In the genomic region with DNA sequence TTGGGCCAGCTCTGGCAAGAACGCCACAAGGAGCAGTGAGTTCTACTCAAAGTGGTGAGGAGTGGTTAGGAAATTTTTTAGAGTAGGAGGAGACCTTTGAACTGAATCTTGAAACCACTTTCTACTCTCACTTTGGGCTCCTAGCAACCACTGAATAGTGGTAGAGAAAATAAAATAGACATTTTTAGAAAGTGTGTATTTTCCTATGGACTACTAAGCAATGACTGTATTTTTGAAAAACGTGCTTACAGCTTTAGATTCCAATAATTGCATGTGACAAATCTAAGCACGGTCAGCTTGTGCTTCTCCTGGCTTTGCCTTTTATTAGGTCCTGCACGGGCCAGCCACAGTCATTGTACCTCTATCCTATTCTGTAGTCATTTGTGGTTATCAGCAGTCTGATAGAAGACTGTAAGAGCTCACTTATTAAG, we compare ENCODE assay signal across 12 cellular contexts. TPM values are rescaled to one million over a fixed set of nuclear protein-coding genes. Genes with fewer than 3 reads are reported as not detected.
DNase-seq lines count a peak whose midpoint lies in the region; ATAC-seq, FAIRE-seq and TF ChIP-seq lines count a peak whose summit lies in the region.
"Had no signal": no experiment of that assay in that cellular context is flagged by ENCODE, and none has a peak within 500 bp of the region (broad histone marks: within the 10 kb centered on the region; RNA-seq: fewer than 3 reads in every experiment).

No MANE protein-coding gene starts in this region.

- H4K91ac ChIP-seq in mesenchymal stem cell (ENCODE audit: low read length) = no peak overlapping the region

- H2BK15ac ChIP-seq in mesenchymal stem cell (ENCODE audit: low read depth, poor library complexity, severe bottlenecking) = no peak overlapping the region

- no peak overlapping the region for H3K4me2 ChIP-seq in mesenchymal stem cell (ENCODE audit: low read length, poor library complexity, severe bottlenecking)
- H3K4me2 ChIP-seq in HepG2 (ENCODE audit: low read depth, low read length) = no peak overlapping the region
- H3K4me2 ChIP-seq: PC-9 had no signal

- in situ Hi-C loops in HepG2 (cut with HindIII; ENCODE audit: extremely low pct_ligation_motif_present, low pct_unique_long_range_greater_than_20kb) = no loop called here

- TF ChIP-seq EP300 in HepG2 (IDR thresholded peaks at IDR 0.05; ENCODE audit: low read depth in 2 of 2, low read length in 2 of 2) (no peak), HepG2 (CRISPR knock-in tag; IDR thresholded peaks at IDR 0.05; ENCODE audit: borderline replicate concordance) (no peak)

- H3K27ac ChIP-seq in mesenchymal stem cell (ENCODE audit: low read length, poor library complexity, severe bottlenecking) = no peak overlapping the region
- no peak overlapping the region for H3K27ac ChIP-seq in HepG2 (ENCODE audit: extremely low read length, insufficient read depth, low read length)
- H3K27ac ChIP-seq: PC-9 had no signal

- no peak overlapping the region for H2BK120ac ChIP-seq in mesenchymal stem cell (ENCODE audit: low read depth, low read length)

- H3K36me3 ChIP-seq in mesenchymal stem cell (ENCODE audit: control insufficient read depth in 1 of 2, insufficient read depth in 2 of 2, low read depth in 1 of 2, low read length in 2 of 2) = no peaks in the 10 kb centered on the region
- H3K36me3 ChIP-seq in HepG2 (replicated peaks in 1 of 2; ENCODE audit: control insufficient read depth in 1 of 2, insufficient read depth in 2 of 2, low read length in 2 of 2) = no peaks in the 10 kb centered on the region

- H3K4me3 ChIP-seq in mesenchymal stem cell (ENCODE audit: insufficient read depth in 1 of 2, low read depth in 1 of 2, low read length in 2 of 2) (no peak overlapping the region), HepG2 (replicated peaks in 1 of 3; ENCODE audit: insufficient read depth in 1 of 3, low read depth in 2 of 3, low read length in 3 of 3) (no peak overlapping the region)
- H3K4me3 ChIP-seq: PC-9 had no signal

- WGBS in mesenchymal stem cell = 74% methylated on average over 4 of the region's 4 CpGs
- WGBS in HepG2 (ENCODE audit: low lambda C conversion rate) = 69% methylated on average over 4 of the region's 4 CpGs

- no peak overlapping the region for H3K14ac ChIP-seq in mesenchymal stem cell (ENCODE audit: low read length in 2 of 2)

- no peak overlapping the region for H2AK5ac ChIP-seq in mesenchymal stem cell (ENCODE audit: low read length, severe bottlenecking)

- TF ChIP-seq POLR2A in HepG2 (IDR thresholded peaks at IDR 0.05; ENCODE audit: insufficient read depth in 1 of 2, low read depth in 2 of 2, low read length in 2 of 2) = no peak

- intact Hi-C loops in HepG2 (cut with micrococcal nuclease; ENCODE audit: unreplicated experiment) = no loop called here

- H3K23ac ChIP-seq in mesenchymal stem cell (ENCODE audit: low read length in 2 of 2) = no peak overlapping the region

- H3K9ac ChIP-seq in mesenchymal stem cell (ENCODE audit: low read length) (peak overlapping the region; percentile 68), HepG2 (ENCODE audit: insufficient read depth, low read depth, low read length) (no peak overlapping the region)

- H3K27me3 ChIP-seq in mesenchymal stem cell (ENCODE audit: control insufficient read depth in 1 of 2, insufficient read depth in 1 of 2, low read length in 2 of 2) (no peaks in the 10 kb centered on the region), HepG2 (ENCODE audit: control insufficient read depth in 1 of 2, insufficient read depth in 2 of 2, low read length in 2 of 2) (no peaks in the 10 kb centered on the region)

- no peaks in the 10 kb centered on the region for H3K79me2 ChIP-seq in HepG2 (ENCODE audit: insufficient read depth, low read length)

- TF ChIP-seq RAD21 in HepG2 (CRISPR knock-in tag; IDR thresholded peaks at IDR 0.05) = no peak

- H2BK5ac ChIP-seq in mesenchymal stem cell (ENCODE audit: low read depth, low read length, poor library complexity, severe bottlenecking) = no peak overlapping the region

- peak overlapping the region in 1 of 2 experiments; percentile 23 for H2BK12ac ChIP-seq in mesenchymal stem cell (ENCODE audit: low read length in 2 of 2)

- H3K4me1 ChIP-seq in mesenchymal stem cell (ENCODE audit: control insufficient read depth, insufficient read depth, low read depth, low read length) (no peaks in the 10 kb centered on the region), HepG2 (ENCODE audit: insufficient read depth, low read length) (peaks cover 23% of the 10 kb centered on the region)

- peak; percentile 52 for ATAC-seq in GM21390 (IDR thresholded peaks at IDR 0.05; ENCODE audit: unreplicated experiment)
- peak; percentile 69 for ATAC-seq in HG03442 (IDR thresholded peaks at IDR 0.05; ENCODE audit: unreplicated experiment)
- ATAC-seq in HepG2 = no peak
- no peak for ATAC-seq in HG02970 (IDR thresholded peaks at IDR 0.05; ENCODE audit: low FRiP score, unreplicated experiment)

- POLR2A ChIA-PET in HepG2 (lab: Yijun Ruan, JAX) = interaction anchor here (1.5 kb wide), 1 partner anchor 10 kb away, joined by 3 read pairs; no protein-coding TSS in a partner anchor

- H3K4ac ChIP-seq in mesenchymal stem cell (ENCODE audit: low read depth in 1 of 2, low read length in 2 of 2) = no peak overlapping the region

- no peaks in the 10 kb centered on the region for H4K20me1 ChIP-seq in HepG2 (ENCODE audit: insufficient read depth, low read length)

- H3K9me3 ChIP-seq in mesenchymal stem cell (ENCODE audit: control insufficient read depth, low read length) = no peaks in the 10 kb centered on the region
- H3K9me3 ChIP-seq in HepG2 (ENCODE audit: low read length) = no peaks in the 10 kb centered on the region

- H3K79me1 ChIP-seq in mesenchymal stem cell (replicated peaks; ENCODE audit: low read length, poor library complexity, severe bottlenecking) = no peaks in the 10 kb centered on the region

- no peak overlapping the region for H4K8ac ChIP-seq in mesenchymal stem cell (ENCODE audit: low read length)

- no peak for TF ChIP-seq CTCF in HepG2 (CRISPR knock-in tag; IDR thresholded peaks at IDR 0.05)

- CTCF ChIA-PET in HepG2 (lab: Yijun Ruan, JAX; ENCODE audit: low intra/inter-chr PET ratio, low total read pairs) = no interaction called here

- no peak overlapping the region for H3K18ac ChIP-seq in mesenchymal stem cell (ENCODE audit: low read depth in 1 of 2, low read length in 2 of 2)

- FAIRE-seq in GM18507 (lab: Jason Lieb, UNC) (peak; percentile 73), HepG2 (lab: Jason Lieb, UNC) (no peak)
- FAIRE-seq: islet of Langerhans had no signal

- BruUV-seq in HepG2 (replicated peaks; lab: Mats Ljungman, UMichigan) = no TSS peak

- DNase-seq in GM18507 (ENCODE audit: extremely low spot score, insufficient read length, low read depth) = no peak
- peak; percentile 23 for DNase-seq in mesenchymal stem cell
- no peak for DNase-seq in HepG2 (ENCODE audit: low spot score)
- DNase-seq in NCI-H345 (lab: John Stamatoyannopoulos, UW) = no peak
- DNase-seq in NCI-H187 (lab: John Stamatoyannopoulos, UW) = no peak
- DNase-seq: NCI-H1417, PC-9 had no signal

- H2AFZ ChIP-seq in mesenchymal stem cell (ENCODE audit: low read depth, low read length) (no peak overlapping the region), HepG2 (ENCODE audit: low read length) (no peak overlapping the region)
- H2AFZ ChIP-seq: PC-9 had no signal

RNA-seq across cellular contexts. Expression of a gene that starts 8.7 kb away (rescaled TPM):
- polyA plus RNA-seq in mesenchymal stem cell (2013, experiment 1 of 2) = 41.2 TPM
- 43.6 TPM for polyA plus RNA-seq in mesenchymal stem cell (2013, experiment 2 of 2)
- total RNA-seq in HepG2 (2016; rRNA removed; fragmentation: Illumina TruSeq; extraction: Trizol) = 48.9 and 82.8 TPM in 2 replicates
- 8.4 and 9.4 TPM in 2 replicates for total RNA-seq in HepG2 (2016; cell fraction: cytosol; rRNA removed; fragmentation: Illumina TruSeq; extraction: Trizol; ENCODE audit: low read depth)
- 45.8 and 85.1 TPM in 2 replicates for total RNA-seq in HepG2 (2016; cell fraction: insoluble cytoplasmic fraction; rRNA removed; fragmentation: Illumina TruSeq; extraction: Trizol)
- total RNA-seq in HepG2 (2016; cell fraction: membrane; rRNA removed; fragmentation: Illumina TruSeq; extraction: Trizol) = 20.8 and 24.3 TPM in 2 replicates
- 88.6 and 101 TPM in 2 replicates for total RNA-seq in HepG2 (2016; cell fraction: nucleus; rRNA removed; fragmentation: Illumina TruSeq; extraction: Trizol)
- polyA plus RNA-seq in HepG2 (2011; rRNA removed) = 71.6 and 87.8 TPM in 2 replicates
- 34.2 and 50.3 TPM in 2 replicates for polyA plus RNA-seq in HepG2 (2011; cell fraction: cytosol; rRNA removed)
- 31.2 and 32.5 TPM in 2 replicates for polyA plus RNA-seq in HepG2 (2011; cell fraction: nucleus; rRNA removed)
- polyA plus RNA-seq in HepG2 (2012) = 50.2 and 52.0 TPM in 2 replicates
- 4.8 and 5.5 TPM in 2 replicates for polyA plus RNA-seq in HepG2 (2016; cell fraction: cytosol; fragmentation: Illumina TruSeq; extraction: Trizol; ENCODE audit: low read depth)
- 37.4 and 39.7 TPM in 2 replicates for polyA plus RNA-seq in HepG2 (2016; cell fraction: insoluble cytoplasmic fraction; fragmentation: Illumina TruSeq; extraction: Trizol; ENCODE audit: low read depth)
- polyA plus RNA-seq in HepG2 (2016; cell fraction: membrane; fragmentation: Illumina TruSeq; extraction: Trizol; ENCODE audit: low read depth) = 10.2 and 10.4 TPM in 2 replicates
- 112 and 116 TPM in 2 replicates for polyA plus RNA-seq in HepG2 (2016; cell fraction: nucleus; fragmentation: Illumina TruSeq; extraction: Trizol; ENCODE audit: insufficient read depth, low read depth)
- 37.9 and 170 TPM in 2 replicates for polyA minus RNA-seq in HepG2 (2011; rRNA and poly(A)+ RNA removed; ENCODE audit: low replicate concordance)
- 54.0 and 55.4 TPM in 2 replicates for polyA minus RNA-seq in HepG2 (2011; cell fraction: cytosol; rRNA and poly(A)+ RNA removed)
- 95.2 and 116 TPM in 2 replicates for polyA minus RNA-seq in HepG2 (2011; cell fraction: nucleus; rRNA and poly(A)+ RNA removed)

RNA-seq across cellular contexts. Expression of a gene that starts 54.4 kb away (rescaled TPM):
- polyA plus RNA-seq in mesenchymal stem cell (2013, experiment 1 of 2) = not detected
- not detected for polyA plus RNA-seq in mesenchymal stem cell (2013, experiment 2 of 2)
- total RNA-seq in HepG2 (2016; rRNA removed; fragmentation: Illumina TruSeq; extraction: Trizol) = not detected in 2 replicates
- total RNA-seq in HepG2 (2016; cell fraction: cytosol; rRNA removed; fragmentation: Illumina TruSeq; extraction: Trizol; ENCODE audit: low read depth) = not detected in 2 replicates
- total RNA-seq in HepG2 (2016; cell fraction: insoluble cytoplasmic fraction; rRNA removed; fragmentation: Illumina TruSeq; extraction: Trizol) = not detected in 2 replicates
- not detected in 2 replicates for total RNA-seq in HepG2 (2016; cell fraction: membrane; rRNA removed; fragmentation: Illumina TruSeq; extraction: Trizol)
- total RNA-seq in HepG2 (2016; cell fraction: nucleus; rRNA removed; fragmentation: Illumina TruSeq; extraction: Trizol) = not detected in 2 replicates
- polyA plus RNA-seq in HepG2 (2011; rRNA removed) = not detected in 2 replicates
- polyA plus RNA-seq in HepG2 (2011; cell fraction: cytosol; rRNA removed) = not detected in 2 replicates
- polyA plus RNA-seq in HepG2 (2011; cell fraction: nucleus; rRNA removed) = not detected in 2 replicates
- polyA plus RNA-seq in HepG2 (2012) = not detected in 2 replicates
- polyA plus RNA-seq in HepG2 (2016; cell fraction: cytosol; fragmentation: Illumina TruSeq; extraction: Trizol; ENCODE audit: low read depth) = not detected in 2 replicates
- polyA plus RNA-seq in HepG2 (2016; cell fraction: insoluble cytoplasmic fraction; fragmentation: Illumina TruSeq; extraction: Trizol; ENCODE audit: low read depth) = not detected in 2 replicates
- polyA plus RNA-seq in HepG2 (2016; cell fraction: membrane; fragmentation: Illumina TruSeq; extraction: Trizol; ENCODE audit: low read depth) = not detected in 2 replicates
- not detected in 2 replicates for polyA plus RNA-seq in HepG2 (2016; cell fraction: nucleus; fragmentation: Illumina TruSeq; extraction: Trizol; ENCODE audit: insufficient read depth, low read depth)
- not detected in 2 replicates for polyA minus RNA-seq in HepG2 (2011; rRNA and poly(A)+ RNA removed; ENCODE audit: low replicate concordance)
- polyA minus RNA-seq in HepG2 (2011; cell fraction: cytosol; rRNA and poly(A)+ RNA removed) = not detected in 2 replicates
- polyA minus RNA-seq in HepG2 (2011; cell fraction: nucleus; rRNA and poly(A)+ RNA removed) = not detected in 2 replicates
- total RNA-seq: osteocyte, PC-9 had no signal

Comparison
In these comparisons a context has a peak if more than half of its experiments do, and no peak if none do; other contexts are left out.
1. ATAC-seq: peak in GM21390 (single experiment) and HG03442 (single experiment); none in HepG2 (single experiment) and HG02970 (single experiment).